Comparison of ENCODE assay signal across 23 cellular contexts in the genomic region with DNA sequence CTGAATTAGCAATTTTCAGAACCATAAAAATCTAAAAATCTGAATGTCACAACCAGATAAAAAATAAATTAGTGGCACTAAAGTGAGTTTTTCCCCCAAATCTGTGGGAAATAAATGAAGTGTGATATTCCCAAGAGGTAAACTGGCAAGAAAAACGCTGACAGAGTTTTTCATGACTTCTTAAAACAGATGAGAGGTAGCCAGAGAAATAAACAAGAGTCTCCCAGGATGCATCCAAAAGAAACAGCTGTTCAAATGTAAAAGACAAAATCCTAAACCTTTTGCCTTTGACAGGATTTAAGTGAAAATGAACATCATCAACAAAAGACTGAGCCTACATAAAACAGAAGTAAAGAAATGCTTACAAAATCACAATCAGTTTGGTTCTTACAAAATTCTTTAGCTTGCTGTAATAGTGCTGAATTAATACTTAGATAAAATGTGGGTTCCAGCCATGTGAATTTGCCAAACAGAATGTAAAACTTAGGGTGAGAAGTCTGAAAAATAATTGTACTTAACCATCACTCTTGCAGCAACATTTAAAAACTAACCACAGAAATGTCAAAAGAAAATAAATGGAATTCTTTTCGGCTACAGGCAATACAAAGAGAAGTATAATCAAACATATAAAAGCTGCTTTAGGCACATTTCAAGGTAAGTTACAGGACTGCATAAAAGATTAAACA.
A peak's percentile ranks its signal among the peaks of the same experiment; 100 is the strongest.
DNase-seq lines count a peak whose midpoint lies in the region; FAIRE-seq and TF ChIP-seq lines count a peak whose summit lies in the region.
"Had no signal": no experiment of that assay in that cellular context is flagged by ENCODE, and none has a peak within 500 bp of the region (broad histone marks: within the 10 kb centered on the region; RNA-seq: fewer than 3 reads in every experiment).

No MANE protein-coding gene starts in this region.

- H3K4me2 ChIP-seq in endothelial cell of umbilical vein (ENCODE audit: insufficient read depth, low read length): no peak overlapping the region

- H3K27ac ChIP-seq in endothelial cell of umbilical vein (ENCODE audit: insufficient read depth, low read depth, low read length): no peak overlapping the region
- H3K27ac ChIP-seq in neutrophil: peak overlapping the region; percentile 63
- H3K27ac ChIP-seq: adrenal gland; BLaER1 treated with 17β-estradiol and CSF1 and Interleukin-3, amounts not matched to agents 10 nM and 100 nM; esophagus muscularis mucosa; left ventricle myocardium inferior; tibial artery had no signal

- H3K79me2 ChIP-seq in endothelial cell of umbilical vein (ENCODE audit: control insufficient read depth, insufficient read depth, low read length): peaks cover 69% of the 10 kb centered on the region

- POLR2A ChIA-PET in endothelial cell of umbilical vein (lab: Charles Lee): no interaction called here

- dilution Hi-C loops in endothelial cell of umbilical vein (cut with MboI; ENCODE audit: extremely low pct_ligation_motif_present, low sequenced_read_pairs): no loop called here

- no peaks in the 10 kb centered on the region for H3K4me1 ChIP-seq in endothelial cell of umbilical vein (ENCODE audit: control insufficient read depth, extremely low read depth, insufficient read depth, low read length)
- H3K4me1 ChIP-seq in neutrophil (ENCODE audit: control insufficient read depth in 1 of 2, insufficient read depth in 1 of 2, low read depth in 1 of 2, low read length in 1 of 2): peaks cover 47 to 59% of the 10 kb centered on the region in 2 experiments

- TF ChIP-seq POLR2A in endothelial cell of umbilical vein (IDR thresholded peaks at IDR 0.05; ENCODE audit: low read depth, low read length): no peak

- H3K9ac ChIP-seq in endothelial cell of umbilical vein (replicated peaks; ENCODE audit: extremely low read depth, insufficient read depth, low read length): no peak overlapping the region

- intact Hi-C loops in endothelial cell of umbilical vein (cut with micrococcal nuclease): no loop called here

- BruUV-seq in endothelial cell of umbilical vein (replicated peaks; lab: Mats Ljungman, UMichigan): no TSS peak

- CTCF ChIA-PET in endothelial cell of umbilical vein (lab: Charles Lee): interaction anchor here (0.8 to 1.4 kb wide), 3 partner anchors 15 to 61 kb away, joined by 3 to 6 read pairs (median 3); no protein-coding TSS in a partner anchor

- H3K4me3 ChIP-seq in AG09309 (ENCODE audit: control insufficient read depth, low read depth, low read length) (no peak overlapping the region), endothelial cell of umbilical vein (replicated peaks in 1 of 3; ENCODE audit: insufficient read depth in 1 of 3, low read depth in 1 of 3, low read length in 3 of 3) (no peak overlapping the region), neutrophil (ENCODE audit: low read depth in 1 of 2, low read length in 1 of 2) (no peak overlapping the region)
- H3K4me3 ChIP-seq: adrenal gland; BLaER1 treated with 17β-estradiol and CSF1 and Interleukin-3, amounts not matched to agents 10 nM and 100 nM; esophagus muscularis mucosa; left ventricle myocardium inferior; tibial artery had no signal

- DNase-seq in AG09309 (ENCODE audit: low read depth): peak; percentile 74
- peak; percentile 35 for DNase-seq in LHCN-M2 (ENCODE audit: low read depth)
- no peak for DNase-seq in endothelial cell of umbilical vein (ENCODE audit: low read depth, low spot score)
- DNase-seq in GM10266 (ENCODE audit: extremely low spot score): no peak
- DNase-seq in foreskin melanocyte: no peak
- DNase-seq in NCI-H1417 treated with DMSO at 0.1 percent for 48 hours (lab: John Stamatoyannopoulos, UW): no peak
- DNase-seq in NCI-H82 treated with DMSO at 0.1 percent for 48 hours (lab: John Stamatoyannopoulos, UW; ENCODE audit: unreplicated experiment): no peak
- DNase-seq: activated CD4-positive, alpha-beta memory T cell treated with anti-CD3 and anti-CD28 coated beads for 36 hours; activated T-cell treated with anti-CD3 and anti-CD28 coated beads, Interleukin-2, amount 50 U/mL, for 48 hours; adrenal gland; H7; left ventricle myocardium inferior; naive B cell; NCI-H1048; NCI-H2227 treated with DMSO at 0.1 percent for 48 hours; right cardiac atrium; SHP77 treated with DMSO at 0.1 percent for 48 hours; stimulated activated CD4-positive, alpha-beta T cell treated with anti-CD3 and anti-CD28 coated beads, Interleukin-4, amount 100 ng/mL, for 1 hour; tibial artery had no signal

- FAIRE-seq in endothelial cell of umbilical vein (lab: Jason Lieb, UNC): peak; percentile 4
- FAIRE-seq: TTC549 had no signal

- no peaks in the 10 kb centered on the region for H3K27me3 ChIP-seq in endothelial cell of umbilical vein (ENCODE audit: control insufficient read depth in 2 of 2, insufficient read depth in 2 of 2, low read length in 2 of 2)
- H3K27me3 ChIP-seq in neutrophil: no peaks in the 10 kb centered on the region
- H3K27me3 ChIP-seq: adrenal gland; BLaER1 treated with 17β-estradiol and CSF1 and Interleukin-3, amounts not matched to agents 10 nM and 100 nM; esophagus muscularis mucosa; tibial artery had no signal

- H2AFZ ChIP-seq in endothelial cell of umbilical vein (ENCODE audit: low read depth, low read length): no peak overlapping the region

- no peaks in the 10 kb centered on the region for H4K20me1 ChIP-seq in endothelial cell of umbilical vein (replicated peaks; ENCODE audit: control insufficient read depth, extremely low read depth, insufficient read depth, low read length)

- H3K9me1 ChIP-seq in endothelial cell of umbilical vein (replicated peaks; ENCODE audit: control insufficient read depth, extremely low read depth, insufficient read depth, low read length): no peaks in the 10 kb centered on the region

- H3K9me3 ChIP-seq in endothelial cell of umbilical vein (replicated peaks; ENCODE audit: control insufficient read depth, insufficient read depth, low read length): no peaks in the 10 kb centered on the region
- no peaks in the 10 kb centered on the region for H3K9me3 ChIP-seq in neutrophil
- H3K9me3 ChIP-seq: adrenal gland, esophagus muscularis mucosa, left ventricle myocardium inferior, tibial artery had no signal

- no peak for TF ChIP-seq CTCF in AG09309 (IDR thresholded peaks at IDR 0.05; ENCODE audit: control insufficient read depth, insufficient read depth, low read depth, low read length, missing control alignments)
- TF ChIP-seq CTCF in endothelial cell of umbilical vein (IDR thresholded peaks at IDR 0.05; ENCODE audit: extremely low read depth in 1 of 2, insufficient read depth in 1 of 2, low read depth in 1 of 2, low read length in 2 of 2): no peak
- no peak for TF ChIP-seq CTCF in neutrophil (IDR thresholded peaks at IDR 0.05)
- TF ChIP-seq CTCF in GM10266 (IDR thresholded peaks at IDR 0.05; ENCODE audit: control insufficient read depth, insufficient read depth, low read depth, missing control alignments): no peak

- H3K36me3 ChIP-seq in endothelial cell of umbilical vein (ENCODE audit: control insufficient read depth in 2 of 2, extremely low read depth in 1 of 2, insufficient read depth in 2 of 2, low read length in 2 of 2): peaks cover 0 to 3% of the 10 kb centered on the region in 2 experiments
- no peaks in the 10 kb centered on the region for H3K36me3 ChIP-seq in neutrophil
- H3K36me3 ChIP-seq: adrenal gland, esophagus muscularis mucosa, left ventricle myocardium inferior, tibial artery had no signal

TF ChIP-seq in endothelial cell of umbilical vein, 7 proteins besides CTCF, POLR2A, EP300 and RAD21:
- TF ChIP-seq GATA2 (IDR thresholded peaks at IDR 0.05; ENCODE audit: insufficient read depth, insufficient read length, low read depth, low read length) (no peak), POLR2AphosphoS5 (IDR thresholded peaks at IDR 0.05; ENCODE audit: insufficient read depth, low read depth, low read length) (no peak), FOS (IDR thresholded peaks at IDR 0.05; ENCODE audit: borderline replicate concordance, insufficient read depth, low read length) (no peak), EZH2 (IDR thresholded peaks at IDR 0.05; ENCODE audit: borderline replicate concordance, low read depth, low read length, severe bottlenecking) (no peak), MYC (IDR thresholded peaks at IDR 0.05; ENCODE audit: low read depth, low read length) (no peak), JUN (IDR thresholded peaks at IDR 0.05; ENCODE audit: borderline replicate concordance, insufficient read depth, insufficient read length, low read depth) (no peak)
- TF ChIP-seq, protein P1, sequence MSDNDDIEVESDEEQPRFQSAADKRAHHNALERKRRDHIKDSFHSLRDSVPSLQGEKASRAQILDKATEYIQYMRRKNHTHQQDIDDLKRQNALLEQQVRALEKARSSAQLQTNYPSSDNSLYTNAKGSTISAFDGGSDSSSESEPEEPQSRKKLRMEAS (IDR thresholded peaks at IDR 0.05; ENCODE audit: insufficient read depth, insufficient read length): no peak
TF ChIP-seq in endothelial cell of umbilical vein: peak in this region for 0.

Comparison
In these comparisons a context has a peak if more than half of its experiments do, and no peak if none do; other contexts are left out.
1. DNase-seq: peak in AG09309 (single experiment) and LHCN-M2 (single experiment); none in endothelial cell of umbilical vein (single experiment), GM10266 (single experiment), foreskin melanocyte (single experiment), NCI-H1417 treated with DMSO at 0.1 percent for 48 hours (single experiment) and NCI-H82 treated with DMSO at 0.1 percent for 48 hours (single experiment).